In genomic region chr15:40928975-40929729, GRCh38 we compare ENCODE assay signal across 9 cellular contexts. TPM values are rescaled to one million over a fixed set of nuclear protein-coding genes. Genes with fewer than 3 reads are reported as not detected.
DNase-seq lines count a peak whose midpoint lies in the region; ATAC-seq, FAIRE-seq and TF ChIP-seq lines count a peak whose summit lies in the region.
"Had no signal": no experiment of that assay in that cellular context is flagged by ENCODE, and none has a peak within 500 bp of the region (broad histone marks: within the 10 kb centered on the region; RNA-seq: fewer than 3 reads in every experiment).

Gene DLL4, plus strand, starts transcription at chr15:40929340. Its CDS starts 329 bp downstream, at chr15:40929669.

- H3K4me3 ChIP-seq in fibroblast of pulmonary artery (replicated peaks; ENCODE audit: low read depth, low read length) (peak within 1 kb of the TSS; percentile 38), neural progenitor cell (peak within 1 kb of the TSS; percentile 57)

- H3K4me1 ChIP-seq in neural progenitor cell = peaks cover 54% of the 10 kb centered on the region

- no peaks in the 10 kb centered on the region for H3K36me3 Mint-ChIP-seq in activated CD8-positive, alpha-beta memory T cell treated with anti-CD3 and anti-CD28 coated beads, Interleukin-2, amount 10 ng/mL, durations not matched to agents 7 days and 5 days
- H3K36me3 Mint-ChIP-seq in neural progenitor cell = no peaks in the 10 kb centered on the region

- H3K79me2 ChIP-seq in neural progenitor cell (ENCODE audit: low read depth) = no peaks in the 10 kb centered on the region

- peaks cover 76% of the 10 kb centered on the region for H3K27me3 Mint-ChIP-seq in activated CD8-positive, alpha-beta memory T cell treated with anti-CD3 and anti-CD28 coated beads, Interleukin-2, amount 10 ng/mL, durations not matched to agents 7 days and 5 days
- H3K27me3 Mint-ChIP-seq in neural progenitor cell (ENCODE audit: insufficient read depth, low read depth) = peaks cover 70% of the 10 kb centered on the region

- no peaks in the 10 kb centered on the region for H3K36me3 ChIP-seq in neural progenitor cell
- H3K36me3 ChIP-seq: neutrophil had no signal

- peaks cover 59% of the 10 kb centered on the region for H4K20me1 ChIP-seq in neural progenitor cell (ENCODE audit: low read depth)

- ATAC-seq in GM21423 (IDR thresholded peaks at IDR 0.05; ENCODE audit: unreplicated experiment) (peak; percentile 50), HG02840 (IDR thresholded peaks at IDR 0.05; ENCODE audit: low FRiP score, unreplicated experiment) (no peak)
- peak; percentile 42 for ATAC-seq in activated CD8-positive, alpha-beta memory T cell treated with anti-CD3 and anti-CD28 coated beads, Interleukin-2, amount 10 ng/mL, durations not matched to agents 7 days and 5 days

- no peak for FAIRE-seq in RCC 7860 (lab: Jason Lieb, UNC)

- H3K27ac Mint-ChIP-seq in activated CD8-positive, alpha-beta memory T cell treated with anti-CD3 and anti-CD28 coated beads, Interleukin-2, amount 10 ng/mL, durations not matched to agents 7 days and 5 days = peak within 1 kb of the TSS; percentile 19
- no peak within 1 kb of the TSS for H3K27ac Mint-ChIP-seq in neural progenitor cell

- H3F3A ChIP-seq in neural progenitor cell (ENCODE audit: low read depth) = peaks cover 25% of the 10 kb centered on the region

- H3K4me1 Mint-ChIP-seq in activated CD8-positive, alpha-beta memory T cell treated with anti-CD3 and anti-CD28 coated beads, Interleukin-2, amount 10 ng/mL, durations not matched to agents 7 days and 5 days = peaks cover 48% of the 10 kb centered on the region
- H3K4me1 Mint-ChIP-seq in neural progenitor cell = peaks cover 41% of the 10 kb centered on the region

- peak within 1 kb of the TSS; percentile 42 for H2AFZ ChIP-seq in neural progenitor cell (replicated peaks)

- CTCF ChIA-PET in activated CD8-positive, alpha-beta memory T cell treated with anti-CD3 and anti-CD28 coated beads, Interleukin-2, amount 10 ng/mL, durations not matched to agents 7 days and 5 days (lab: Charles Lee) = interaction anchor here (1.0 to 7.5 kb wide), 7 partner anchors 12 to 260 kb away, joined by 3 to 75 read pairs (median 4); partner anchors contain the start of gene VPS18

- peak within 1 kb of the TSS; percentile 47 for H3K4me3 Mint-ChIP-seq in activated CD8-positive, alpha-beta memory T cell treated with anti-CD3 and anti-CD28 coated beads, Interleukin-2, amount 10 ng/mL, durations not matched to agents 7 days and 5 days
- peak within 1 kb of the TSS; percentile 84 for H3K4me3 Mint-ChIP-seq in neural progenitor cell

- peaks cover 100% of the 10 kb centered on the region for H3K27me3 ChIP-seq in neural progenitor cell

- H3K9ac ChIP-seq in neural progenitor cell = no peak within 1 kb of the TSS

- H3K27ac ChIP-seq in neural progenitor cell = no peak within 1 kb of the TSS
- H3K27ac ChIP-seq: neutrophil had no signal

- DNase-seq in AG08396 (ENCODE audit: low spot score) = peak; percentile 92
- peak; percentile 12 for DNase-seq in NCI-H226
- DNase-seq in activated CD8-positive, alpha-beta memory T cell treated with anti-CD3 and anti-CD28 coated beads, Interleukin-2, amount 10 ng/mL, durations not matched to agents 7 days and 5 days = peak; percentile 54
- DNase-seq in fibroblast of pulmonary artery (ENCODE audit: low read depth) = no peak
- peak; percentile 81 for DNase-seq in neural progenitor cell (ENCODE audit: low spot score)
- DNase-seq in RCC 7860 (ENCODE audit: low spot score) = no peak

- no peaks in the 10 kb centered on the region for H3K9me3 Mint-ChIP-seq in activated CD8-positive, alpha-beta memory T cell treated with anti-CD3 and anti-CD28 coated beads, Interleukin-2, amount 10 ng/mL, durations not matched to agents 7 days and 5 days (ENCODE audit: low read depth)
- H3K9me3 Mint-ChIP-seq in neural progenitor cell = no peaks in the 10 kb centered on the region

- TF ChIP-seq CTCF in fibroblast of pulmonary artery (IDR thresholded peaks at IDR 0.05; ENCODE audit: low read length, missing control alignments) = no peak
- no peak for TF ChIP-seq CTCF in neural progenitor cell (IDR thresholded peaks at IDR 0.05)

- H3K9me3 ChIP-seq in neural progenitor cell (ENCODE audit: low read depth) = no peaks in the 10 kb centered on the region
- H3K9me3 ChIP-seq: neutrophil had no signal

- peak within 1 kb of the TSS; percentile 82 for H3K4me2 ChIP-seq in neural progenitor cell

RNA-seq across cellular contexts. Expression of gene DLL4, which starts in this region (rescaled TPM):
- under 1 TPM in 1 of 2 experiments, not detected in 1; 0.12 TPM for total RNA-seq in activated CD8-positive, alpha-beta memory T cell treated with anti-CD3 and anti-CD28 coated beads, Interleukin-2, amount 10 ng/mL, durations not matched to agents 7 days and 5 days
- total RNA-seq in neural progenitor cell (ENCODE audit: low replicate concordance) = 0.12 TPM in 1 of 2 replicates, not detected in the other

Comparison
In these comparisons a context has a peak if more than half of its experiments do, and no peak if none do; other contexts are left out.
1. Peak in DNase-seq and ATAC-seq in activated CD8-positive, alpha-beta memory T cell treated with anti-CD3 and anti-CD28 coated beads, Interleukin-2, amount 10 ng/mL, durations not matched to agents 7 days and 5 days; RNA of the gene not detected or under 1 TPM.
2. Peak in DNase-seq, H3K4me3 ChIP-seq and H3K4me2 ChIP-seq in neural progenitor cell; RNA of the gene not detected or under 1 TPM.
3. DNase-seq: peak in AG08396 (single experiment) and NCI-H226 (single experiment); none in fibroblast of pulmonary artery (single experiment) and RCC 7860 (single experiment).